ENCODE assay signal across 18 cellular contexts in genomic region chr12:119710941-119711551, GRCh38. TPM values are rescaled to one million over a fixed set of nuclear protein-coding genes. Genes with fewer than 3 reads are reported as not detected.
DNase-seq lines count a peak whose midpoint lies in the region; ATAC-seq and TF ChIP-seq lines count a peak whose summit lies in the region.
"Had no signal": no experiment of that assay in that cellular context is flagged by ENCODE, and none has a peak within 500 bp of the region (broad histone marks: within the 10 kb centered on the region; RNA-seq: fewer than 3 reads in every experiment).

No MANE protein-coding gene starts in this region.

- intact Hi-C loops in PC-3 (cut with micrococcal nuclease) = no loop called here

- H2AK5ac ChIP-seq in mesendoderm (ENCODE audit: low read length) = no peak overlapping the region

- H3K79me2 ChIP-seq in PC-3 (ENCODE audit: low read length) (0 out of 2 replicates have a peak, but pooled peaks cover 6% of the 10 kb centered on the region), mesendoderm (ENCODE audit: control insufficient read depth, insufficient read depth, low read length) (no peaks in the 10 kb centered on the region)

- TF ChIP-seq CTCF in PC-3 (conservative IDR thresholded peaks at IDR 0.05; ENCODE audit: low read depth, low read length) (no peak), gastroesophageal sphincter (IDR thresholded peaks at IDR 0.05) (no peak)

- no peak overlapping the region for H3K4ac ChIP-seq in mesendoderm (ENCODE audit: low read depth, low read length)

- CTCF ChIA-PET in PC-3 (lab: Charles Lee) = no interaction called here

- ATAC-seq in PC-3 (peak; percentile 52), gastroesophageal sphincter (no peak), HG02610 (IDR thresholded peaks at IDR 0.05; ENCODE audit: unreplicated experiment) (no peak)
- ATAC-seq: activated CD8-positive, alpha-beta T cell treated with anti-CD3 and anti-CD28 coated beads for 36 hours; activated T-cell treated with anti-CD3 and anti-CD28 coated beads, Interleukin-2, amount 50 U/mL, for 72 hours; body of pancreas; GM12878; right cardiac atrium had no signal

- no peaks in the 10 kb centered on the region for H3F3A ChIP-seq in PC-3 (ENCODE audit: low read length, unreplicated experiment)

- peaks cover 75% of the 10 kb centered on the region for H3K36me3 ChIP-seq in PC-3 (ENCODE audit: low read depth, low read length)
- peaks cover 6% of the 10 kb centered on the region for H3K36me3 ChIP-seq in mesendoderm (ENCODE audit: control insufficient read depth, insufficient read depth, low read length)
- peaks cover 0 to 13% of the 10 kb centered on the region in 2 donors for H3K36me3 ChIP-seq in gastroesophageal sphincter

- H3K56ac ChIP-seq in mesendoderm (ENCODE audit: low read length) = no peak overlapping the region

- DNase-seq in NCI-H128 (lab: John Stamatoyannopoulos, UW; ENCODE audit: unreplicated experiment) (peak; percentile 25), PC-3 (peak; percentile 9), kidney tubule cell (ENCODE audit: low spot score) (peak; percentile 66), mesendoderm (no peak), middle frontal gyrus (ENCODE audit: extremely low spot score, low spot score) (no peak)
- DNase-seq: activated CD8-positive, alpha-beta T cell treated with anti-CD3 and anti-CD28 coated beads for 36 hours; activated T-cell treated with anti-CD3 and anti-CD28 coated beads, Interleukin-2, amount 50 U/mL, for 72 hours; body of pancreas; glutamatergic neuron; immature natural killer cell; right cardiac atrium; SHP77 treated with DMSO at 0.1 percent for 48 hours; T-helper 1 cell had no signal

- H3K4me3 ChIP-seq in PC-3 (ENCODE audit: low read length) (no peak overlapping the region), mesendoderm (ENCODE audit: low read length) (no peak overlapping the region), gastroesophageal sphincter (no peak overlapping the region)
- H3K4me3 ChIP-seq: body of pancreas, GM12878, neural progenitor cell had no signal

- WGBS in mesendoderm (ENCODE audit: extremely low coverage, insufficient coverage, low lambda C conversion rate) = no CpG with 5 or more reads among the region's 16 CpGs
- WGBS in gastroesophageal sphincter (ENCODE audit: low coverage in 1 of 2), 2 donors = 89 to 95% methylated on average over 10 to 14 of the region's 16 CpGs

- H3K23ac ChIP-seq in mesendoderm (ENCODE audit: low read length) = no peak overlapping the region

- H4K20me1 ChIP-seq in PC-3 (ENCODE audit: low read length) = no peaks in the 10 kb centered on the region

- no peak overlapping the region for H2BK120ac ChIP-seq in mesendoderm (ENCODE audit: low read depth, low read length)

- no peak overlapping the region for H2AFZ ChIP-seq in PC-3 (ENCODE audit: low read length)
- H2AFZ ChIP-seq: neural progenitor cell had no signal

- no peak overlapping the region for H3K27ac ChIP-seq in PC-3 (ENCODE audit: low read length)
- peak overlapping the region; percentile 73 for H3K27ac ChIP-seq in temporal lobe (ENCODE audit: low read depth, low read length)
- no peak overlapping the region for H3K27ac ChIP-seq in mesendoderm (ENCODE audit: low read depth, low read length)
- H3K27ac ChIP-seq in gastroesophageal sphincter = no peak overlapping the region
- H3K27ac ChIP-seq: body of pancreas, neural progenitor cell had no signal

- H2BK5ac ChIP-seq in mesendoderm (ENCODE audit: low read length) = no peak overlapping the region

- H3K9me2 ChIP-seq in PC-3 (replicated peaks; ENCODE audit: low read length) = no peaks in the 10 kb centered on the region

- H3K79me1 ChIP-seq in mesendoderm (ENCODE audit: low read length) = no peaks in the 10 kb centered on the region

- H2BK15ac ChIP-seq in mesendoderm (replicated peaks; ENCODE audit: low read depth) = no peak overlapping the region

- H3K4me2 ChIP-seq in PC-3 (ENCODE audit: low read length) (no peak overlapping the region), mesendoderm (ENCODE audit: low read length) (no peak overlapping the region)
- H3K4me2 ChIP-seq: neural progenitor cell had no signal

- TF ChIP-seq EP300 in gastroesophageal sphincter (IDR thresholded peaks at IDR 0.05) = no peak

- no peak overlapping the region for H4K8ac ChIP-seq in mesendoderm (ENCODE audit: low read depth, low read length)

- no peaks in the 10 kb centered on the region for H3K27me3 ChIP-seq in PC-3 (ENCODE audit: low read length)
- H3K27me3 ChIP-seq in mesendoderm (ENCODE audit: insufficient read depth, low read length, poor library complexity) = no peaks in the 10 kb centered on the region
- no peaks in the 10 kb centered on the region for H3K27me3 ChIP-seq in gastroesophageal sphincter
- H3K27me3 ChIP-seq: body of pancreas, neural progenitor cell had no signal

- no TSS peak for BruUV-seq in PC-3 (replicated peaks; lab: Mats Ljungman, UMichigan)

- no peak for TF ChIP-seq POLR2A in gastroesophageal sphincter (IDR thresholded peaks at IDR 0.05)

- H3K9ac ChIP-seq in PC-3 (ENCODE audit: low read length) = no peak overlapping the region
- no peak overlapping the region for H3K9ac ChIP-seq in mesendoderm (ENCODE audit: low read length)
- H3K9ac ChIP-seq: neural progenitor cell had no signal

- POLR2A ChIA-PET in PC-3 (lab: Charles Lee; ENCODE audit: unreplicated experiment) = no interaction called here

- peaks cover 13% of the 10 kb centered on the region for H3K4me1 ChIP-seq in PC-3 (ENCODE audit: insufficient read depth, low read length)
- no peaks in the 10 kb centered on the region for H3K4me1 ChIP-seq in mesendoderm (ENCODE audit: control insufficient read depth, low read depth, low read length)
- H3K4me1 ChIP-seq in gastroesophageal sphincter = peaks cover 0 to 6% (median 0%) of the 10 kb centered on the region in 3 donors
- H3K4me1 ChIP-seq: neural progenitor cell had no signal

- H3K9me3 ChIP-seq in PC-3 (ENCODE audit: low read length) (no peaks in the 10 kb centered on the region), gastroesophageal sphincter (no peaks in the 10 kb centered on the region)
- H3K9me3 ChIP-seq: body of pancreas had no signal

- no peak overlapping the region for H4K5ac ChIP-seq in mesendoderm (ENCODE audit: low read length)

- no peak overlapping the region for H3K18ac ChIP-seq in mesendoderm (ENCODE audit: low read length)

RNA-seq across cellular contexts. Expression of gene PRKAB1, which starts 43.1 kb away (rescaled TPM):
- 16.0 and 16.2 TPM in 2 replicates for total RNA-seq in PC-3 (2014; rRNA removed)
- 14.0 TPM for total RNA-seq in temporal lobe
- polyA plus RNA-seq in mesendoderm (2013, experiment 1 of 2) = 21.5 TPM
- 19.4 TPM for polyA plus RNA-seq in mesendoderm (2013, experiment 2 of 2)
- 100 to 1,000 TPM in 1 of 4 donors, 10 to 100 TPM in 3; 23.3 to 137 (median 37.2) TPM for total RNA-seq in gastroesophageal sphincter

Comparison
In these comparisons a context has a peak if more than half of its experiments do, and no peak if none do; other contexts are left out.
1. DNase-seq: peak in NCI-H128 (single experiment), PC-3 (single experiment) and kidney tubule cell (single experiment); none in mesendoderm (single experiment) and middle frontal gyrus (single experiment).